In genomic region chr11:10130872-10131271, GRCh38 we compare ENCODE assay signal across 23 cellular contexts.
"Had no signal": no experiment of that assay in that cellular context is flagged by ENCODE, and none has a peak within 500 bp of the region (broad histone marks: within the 10 kb centered on the region; RNA-seq: fewer than 3 reads in every experiment).

No MANE protein-coding gene starts in this region.

- DNase-seq: dermis blood vessel endothelial cell; dorsolateral prefrontal cortex; effector CD4-positive, alpha-beta T cell; effector memory CD4-positive, alpha-beta T cell; foreskin keratinocyte; heart left ventricle; hypothalamus; left cardiac atrium; left ventricle myocardium superior; lower lobe of right lung; mesenchymal stem cell; mucosa of descending colon; naive B cell; naive thymus-derived CD8-positive, alpha-beta T cell had no signal

- ATAC-seq: foreskin keratinocyte; gastroesophageal sphincter; heart left ventricle; left cardiac atrium; left lung; left ventricle myocardium superior; lower lobe of right lung; mucosa of descending colon; naive thymus-derived CD8-positive, alpha-beta T cell had no signal

- H3K4me2 ChIP-seq: hepatocyte had no signal

- H3K4me3 ChIP-seq: coronary artery, dorsolateral prefrontal cortex, esophagus muscularis mucosa, gastroesophageal sphincter, heart left ventricle, hepatocyte, left lung, lower lobe of right lung, mucosa of descending colon had no signal

- FAIRE-seq: endothelial cell of umbilical vein, frontal cortex, islet of Langerhans, keratinocyte had no signal

- H3K4me1 ChIP-seq: foreskin keratinocyte, gastroesophageal sphincter, left lung, lower lobe of right lung had no signal

- H3K79me2 ChIP-seq: hepatocyte had no signal

- H3K36me3 ChIP-seq: esophagus muscularis mucosa, gastroesophageal sphincter, heart left ventricle, left lung, lower lobe of right lung had no signal

- H2AFZ ChIP-seq: hepatocyte had no signal

- H3K27ac ChIP-seq: coronary artery, dorsolateral prefrontal cortex, esophagus muscularis mucosa, foreskin keratinocyte, gastroesophageal sphincter, heart left ventricle, hepatocyte, left lung, lower lobe of right lung had no signal

- H3K9me3 ChIP-seq: esophagus muscularis mucosa, gastroesophageal sphincter, heart left ventricle, left lung, lower lobe of right lung had no signal

- H3K27me3 ChIP-seq: dorsolateral prefrontal cortex, esophagus muscularis mucosa, foreskin keratinocyte, gastroesophageal sphincter, heart left ventricle, hepatocyte, left lung had no signal
